In the genomic region with DNA sequence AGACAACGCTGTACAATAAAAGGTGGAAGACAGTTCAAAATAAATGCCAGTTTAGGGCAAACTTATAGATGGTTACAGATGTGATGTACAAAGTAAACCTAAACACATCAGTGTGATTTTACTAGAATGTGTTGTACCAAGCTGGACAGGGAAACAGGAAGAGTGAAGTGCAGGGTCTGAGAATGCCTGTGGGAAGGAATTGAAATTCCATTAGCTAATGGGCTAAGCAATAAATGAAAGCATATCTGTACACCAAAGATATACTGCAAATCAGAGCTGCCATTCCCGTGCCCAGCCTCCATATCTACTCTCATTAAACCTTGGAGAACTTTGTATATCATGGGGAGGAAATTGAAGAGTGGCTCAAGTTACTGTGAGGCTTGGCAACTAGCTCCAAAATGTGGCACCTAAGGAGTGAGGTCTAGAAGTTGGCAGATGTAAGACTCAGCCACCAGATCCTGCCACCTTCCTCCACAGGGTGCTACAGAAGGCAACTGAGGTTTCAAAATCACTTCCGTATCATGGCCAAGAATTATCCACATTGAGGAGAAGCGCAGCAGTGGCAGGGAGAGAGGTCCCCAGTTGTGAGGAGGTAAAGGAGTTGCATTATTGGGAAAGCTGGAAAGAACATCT, we compare ENCODE assay signal across 16 cellular contexts.
A peak's percentile ranks its signal among the peaks of the same experiment; 100 is the strongest.
DNase-seq lines count a peak whose midpoint lies in the region; ATAC-seq and TF ChIP-seq lines count a peak whose summit lies in the region.
"Had no signal": no experiment of that assay in that cellular context is flagged by ENCODE, and none has a peak within 500 bp of the region (broad histone marks: within the 10 kb centered on the region; RNA-seq: fewer than 3 reads in every experiment).

No MANE protein-coding gene starts in this region.

- BruUV-seq in Calu3 (replicated peaks; lab: Mats Ljungman, UMichigan) = no TSS peak

- intact Hi-C loops in left ventricle myocardium inferior (cut with micrococcal nuclease) = loop anchor here (10.0 kb wide), 2 partner anchors 45 to 195 kb away; no protein-coding TSS in a partner anchor
- intact Hi-C loops in Calu3 (cut with micrococcal nuclease; ENCODE audit: unreplicated experiment) = no loop called here
- intact Hi-C loops in activated CD4-positive, alpha-beta T cell treated with anti-CD3 and anti-CD28 coated beads for 36 hours (cut with DNase I, micrococcal nuclease) = no loop called here

- H3K36me3 Mint-ChIP-seq in WTC11 (no peaks in the 10 kb centered on the region), memory B cell (peaks cover 16% of the 10 kb centered on the region), Calu3 (ENCODE audit: insufficient read depth, unreplicated experiment) (no peaks in the 10 kb centered on the region)
- peaks cover 62% of the 10 kb centered on the region for H3K36me3 Mint-ChIP-seq in stimulated activated memory B cell treated with anti-CD40 and anti-IgM and Interleukin-4, amounts not matched to agents 10 μg/mL and 1 μg/mL and 100 μg/mL, for 72 hours
- no peaks in the 10 kb centered on the region for H3K36me3 Mint-ChIP-seq in activated CD4-positive, alpha-beta T cell treated with anti-CD3 and anti-CD28 coated beads for 36 hours (ENCODE audit: low read depth)

- no peaks in the 10 kb centered on the region for H3K27me3 Mint-ChIP-seq in WTC11 (ENCODE audit: low read depth)
- H3K27me3 Mint-ChIP-seq in memory B cell = no peaks in the 10 kb centered on the region
- no peaks in the 10 kb centered on the region for H3K27me3 Mint-ChIP-seq in stimulated activated memory B cell treated with anti-CD40 and anti-IgM and Interleukin-4, amounts not matched to agents 10 μg/mL and 1 μg/mL and 100 μg/mL, for 72 hours
- no peaks in the 10 kb centered on the region for H3K27me3 Mint-ChIP-seq in Calu3 (ENCODE audit: unreplicated experiment)
- H3K27me3 Mint-ChIP-seq in activated CD4-positive, alpha-beta T cell treated with anti-CD3 and anti-CD28 coated beads for 36 hours = peaks cover 2% of the 10 kb centered on the region

- no peak for ATAC-seq in WTC11
- ATAC-seq in memory B cell (ENCODE audit: low read depth) = no peak
- ATAC-seq in stimulated activated memory B cell treated with anti-CD40 and anti-IgM and Interleukin-4, amounts not matched to agents 10 μg/mL and 1 μg/mL and 100 μg/mL, for 72 hours = no peak
- ATAC-seq in activated CD4-positive, alpha-beta T cell treated with anti-CD3 and anti-CD28 coated beads for 36 hours = no peak
- no peak for ATAC-seq in HG03520 (IDR thresholded peaks at IDR 0.05; ENCODE audit: unreplicated experiment)

- H3K27ac ChIP-seq in left ventricle myocardium inferior (replicated peaks) (peak overlapping the region; percentile 19), right atrium auricular region (no peak overlapping the region)
- H3K27ac ChIP-seq: RWPE1, SJCRH30 had no signal

- H3K36me3 ChIP-seq in left ventricle myocardium inferior (peaks cover 4% of the 10 kb centered on the region), right atrium auricular region (no peaks in the 10 kb centered on the region)
- H3K36me3 ChIP-seq: SJCRH30 had no signal

- H3K4me1 Mint-ChIP-seq in WTC11 (peaks cover 66% of the 10 kb centered on the region), memory B cell (peaks cover 60% of the 10 kb centered on the region), Calu3 (ENCODE audit: low read depth, unreplicated experiment) (no peaks in the 10 kb centered on the region)
- H3K4me1 Mint-ChIP-seq in stimulated activated memory B cell treated with anti-CD40 and anti-IgM and Interleukin-4, amounts not matched to agents 10 μg/mL and 1 μg/mL and 100 μg/mL, for 72 hours = peaks cover 90% of the 10 kb centered on the region
- no peaks in the 10 kb centered on the region for H3K4me1 Mint-ChIP-seq in activated CD4-positive, alpha-beta T cell treated with anti-CD3 and anti-CD28 coated beads for 36 hours

- CTCF ChIA-PET in WTC11 (lab: Charles Lee) (no interaction called here), Calu3 (lab: Charles Lee) (no interaction called here)
- CTCF ChIA-PET in activated CD4-positive, alpha-beta T cell treated with anti-CD3 and anti-CD28 coated beads for 36 hours (lab: Charles Lee) = no interaction called here

- TF ChIP-seq CTCF in left ventricle myocardium inferior (IDR thresholded peaks at IDR 0.05; ENCODE audit: borderline replicate concordance) (no peak), right atrium auricular region (IDR thresholded peaks at IDR 0.05) (no peak), WTC11 (IDR thresholded peaks at IDR 0.05) (no peak), Calu3 (IDR thresholded peaks at IDR 0.05; ENCODE audit: unreplicated experiment) (no peak)

- H3K27me3 ChIP-seq in left ventricle myocardium inferior (ENCODE audit: low read depth) (no peaks in the 10 kb centered on the region), right atrium auricular region (no peaks in the 10 kb centered on the region)
- H3K27me3 ChIP-seq: SJCRH30 had no signal

- POLR2A ChIA-PET in WTC11 (lab: Charles Lee) = no interaction called here
- POLR2A ChIA-PET in activated CD4-positive, alpha-beta T cell treated with anti-CD3 and anti-CD28 coated beads for 36 hours (lab: Charles Lee) = no interaction called here

- H3K4me1 ChIP-seq in left ventricle myocardium inferior (peaks cover 98% of the 10 kb centered on the region), right atrium auricular region (peaks cover 0 to 35% of the 10 kb centered on the region in 2 donors)
- H3K4me1 ChIP-seq: SJCRH30 had no signal

- H3K4me3 Mint-ChIP-seq in WTC11 (no peak overlapping the region), memory B cell (peak overlapping the region; percentile 33), Calu3 (ENCODE audit: low read depth, unreplicated experiment) (no peak overlapping the region)
- H3K4me3 Mint-ChIP-seq in stimulated activated memory B cell treated with anti-CD40 and anti-IgM and Interleukin-4, amounts not matched to agents 10 μg/mL and 1 μg/mL and 100 μg/mL, for 72 hours = no peak overlapping the region
- no peak overlapping the region for H3K4me3 Mint-ChIP-seq in activated CD4-positive, alpha-beta T cell treated with anti-CD3 and anti-CD28 coated beads for 36 hours

- H3K9me3 Mint-ChIP-seq in WTC11 (no peaks in the 10 kb centered on the region), memory B cell (no peaks in the 10 kb centered on the region), Calu3 (ENCODE audit: low read depth, unreplicated experiment) (no peaks in the 10 kb centered on the region)
- no peaks in the 10 kb centered on the region for H3K9me3 Mint-ChIP-seq in stimulated activated memory B cell treated with anti-CD40 and anti-IgM and Interleukin-4, amounts not matched to agents 10 μg/mL and 1 μg/mL and 100 μg/mL, for 72 hours
- no peaks in the 10 kb centered on the region for H3K9me3 Mint-ChIP-seq in activated CD4-positive, alpha-beta T cell treated with anti-CD3 and anti-CD28 coated beads for 36 hours (ENCODE audit: low read depth)

- H3K27ac Mint-ChIP-seq in WTC11 = peak overlapping the region; percentile 85
- peak overlapping the region; percentile 65 for H3K27ac Mint-ChIP-seq in memory B cell
- H3K27ac Mint-ChIP-seq in stimulated activated memory B cell treated with anti-CD40 and anti-IgM and Interleukin-4, amounts not matched to agents 10 μg/mL and 1 μg/mL and 100 μg/mL, for 72 hours = peak overlapping the region; percentile 55
- no peak overlapping the region for H3K27ac Mint-ChIP-seq in Calu3 (ENCODE audit: unreplicated experiment)
- H3K27ac Mint-ChIP-seq in activated CD4-positive, alpha-beta T cell treated with anti-CD3 and anti-CD28 coated beads for 36 hours = no peak overlapping the region

- no peak for DNase-seq in left ventricle myocardium inferior
- DNase-seq in right atrium auricular region (ENCODE audit: low spot score) = no peak
- DNase-seq in WTC11 (ENCODE audit: low spot score) = no peak
- no peak for DNase-seq in memory B cell (ENCODE audit: low spot score in 2 of 2)
- no peak for DNase-seq in Calu3
- no peak for DNase-seq in activated CD4-positive, alpha-beta T cell treated with anti-CD3 and anti-CD28 coated beads for 36 hours
- DNase-seq: C1 segment of cervical spinal cord, HCEC 1CT, NCI-H1417, NCI-H187 treated with DMSO at 0.1 percent for 48 hours, NCI-H2171, NCI-H446, SJCRH30 had no signal

- H3K4me3 ChIP-seq in left ventricle myocardium inferior (no peak overlapping the region), right atrium auricular region (no peak overlapping the region)
- H3K4me3 ChIP-seq: SJCRH30 had no signal

- H3K9me3 ChIP-seq in left ventricle myocardium inferior (replicated peaks) (no peaks in the 10 kb centered on the region), right atrium auricular region (no peaks in the 10 kb centered on the region)
- H3K9me3 ChIP-seq: SJCRH30 had no signal

TF ChIP-seq in WTC11, 78 proteins besides CTCF, POLR2A, EP300 and RAD21 (continues in another document):
- TF ChIP-seq, protein P1, sequence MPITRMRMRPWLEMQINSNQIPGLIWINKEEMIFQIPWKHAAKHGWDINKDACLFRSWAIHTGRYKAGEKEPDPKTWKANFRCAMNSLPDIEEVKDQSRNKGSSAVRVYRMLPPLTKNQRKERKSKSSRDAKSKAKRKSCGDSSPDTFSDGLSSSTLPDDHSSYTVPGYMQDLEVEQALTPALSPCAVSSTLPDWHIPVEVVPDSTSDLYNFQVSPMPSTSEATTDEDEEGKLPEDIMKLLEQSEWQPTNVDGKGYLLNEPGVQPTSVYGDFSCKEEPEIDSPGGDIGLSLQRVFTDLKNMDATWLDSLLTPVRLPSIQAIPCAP (CRISPR knock-in tag; IDR thresholded peaks at IDR 0.05) = no peak
- TF ChIP-seq, protein P2, sequence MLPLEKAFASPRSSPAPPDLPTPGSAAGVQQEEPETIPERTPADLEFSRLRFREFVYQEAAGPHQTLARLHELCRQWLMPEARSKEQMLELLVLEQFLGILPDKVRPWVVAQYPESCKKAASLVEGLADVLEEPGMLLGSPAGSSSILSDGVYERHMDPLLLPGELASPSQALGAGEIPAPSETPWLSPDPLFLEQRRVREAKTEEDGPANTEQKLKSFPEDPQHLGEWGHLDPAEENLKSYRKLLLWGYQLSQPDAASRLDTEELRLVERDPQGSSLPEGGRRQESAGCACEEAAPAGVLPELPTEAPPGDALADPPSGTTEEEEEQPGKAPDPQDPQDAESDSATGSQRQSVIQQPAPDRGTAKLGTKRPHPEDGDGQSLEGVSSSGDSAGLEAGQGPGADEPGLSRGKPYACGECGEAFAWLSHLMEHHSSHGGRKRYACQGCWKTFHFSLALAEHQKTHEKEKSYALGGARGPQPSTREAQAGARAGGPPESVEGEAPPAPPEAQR (CRISPR knock-in tag; IDR thresholded peaks at IDR 0.05) = no peak
- TF ChIP-seq TP53 (CRISPR knock-in tag; IDR thresholded peaks at IDR 0.05) (no peak), JUN (CRISPR knock-in tag; IDR thresholded peaks at IDR 0.05) (no peak)
- TF ChIP-seq, protein P3, sequence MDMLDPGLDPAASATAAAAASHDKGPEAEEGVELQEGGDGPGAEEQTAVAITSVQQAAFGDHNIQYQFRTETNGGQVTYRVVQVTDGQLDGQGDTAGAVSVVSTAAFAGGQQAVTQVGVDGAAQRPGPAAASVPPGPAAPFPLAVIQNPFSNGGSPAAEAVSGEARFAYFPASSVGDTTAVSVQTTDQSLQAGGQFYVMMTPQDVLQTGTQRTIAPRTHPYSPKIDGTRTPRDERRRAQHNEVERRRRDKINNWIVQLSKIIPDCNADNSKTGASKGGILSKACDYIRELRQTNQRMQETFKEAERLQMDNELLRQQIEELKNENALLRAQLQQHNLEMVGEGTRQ (CRISPR knock-in tag; IDR thresholded peaks at IDR 0.05) = no peak

Comparison
In these comparisons a context has a peak if more than half of its experiments do, and no peak if none do; other contexts are left out.
1. H3K27ac Mint-ChIP-seq: peak in WTC11 (single experiment), memory B cell (single experiment) and stimulated activated memory B cell treated with anti-CD40 and anti-IgM and Interleukin-4, amounts not matched to agents 10 μg/mL and 1 μg/mL and 100 μg/mL, for 72 hours (single experiment); none in Calu3 (single experiment) and activated CD4-positive, alpha-beta T cell treated with anti-CD3 and anti-CD28 coated beads for 36 hours (single experiment).